Comparison of ENCODE assay signal across 11 cellular contexts in genomic region chr15:76468722-76469121, GRCh38.
"Had no signal": no experiment of that assay in that cellular context is flagged by ENCODE, and none has a peak within 500 bp of the region (broad histone marks: within the 10 kb centered on the region; RNA-seq: fewer than 3 reads in every experiment).

No MANE protein-coding gene starts in this region.

- H3K4me3 ChIP-seq: GM23248, GM23338, HAP-1 had no signal

- FAIRE-seq: H1, H54 had no signal

- H3K36me3 ChIP-seq: HAP-1 had no signal

- H3K9ac ChIP-seq: GM23248 had no signal

- H3K27ac ChIP-seq: GM23248 had no signal

- H3K9me3 ChIP-seq: HAP-1 had no signal

- H3K4me2 ChIP-seq: GM23338 had no signal

- H2AFZ ChIP-seq: GM23248, GM23338 had no signal

- DNase-seq: GM23248, GOT3, H7, H9, HCEC 1CT, HFFc6 had no signal

- ATAC-seq: GM23338, HCT116 had no signal
